Comparison of ENCODE assay signal across 8 cellular contexts in genomic region chr2:178109813-178110212, GRCh38. TPM values are rescaled to one million over a fixed set of nuclear protein-coding genes. Genes with fewer than 3 reads are reported as not detected.
DNase-seq lines count a peak whose midpoint lies in the region; ATAC-seq, FAIRE-seq and TF ChIP-seq lines count a peak whose summit lies in the region.

No MANE protein-coding gene starts in this region.

- DNase-seq in H54 (ENCODE audit: insufficient read length, low spot score) (peak; percentile 20), NCI-H446 (lab: John Stamatoyannopoulos, UW) (peak; percentile 39 to 73), T47D (ENCODE audit: low read depth in 1 of 2, low spot score in 1 of 2) (peak; percentile 40 to 51), lung microvascular endothelial cell (ENCODE audit: low read depth in 2 of 2) (peak; percentile 59 to 69)
- no peak for DNase-seq in activated CD4-positive, alpha-beta T cell treated with anti-CD3 and anti-CD28 coated beads, Interleukin-2, amount 50 U/mL, for 4 hours

- peak; percentile 75 for TF ChIP-seq CTCF in C4-2B (conservative IDR thresholded peaks at IDR 0.05)

- no peak overlapping the region for H3K27ac ChIP-seq in C4-2B

- in situ Hi-C loops in T47D (cut with HindIII; ENCODE audit: low pct_unique_long_range_greater_than_20kb, low sequenced_read_pairs) = no loop called here

- ATAC-seq in GM18519 (IDR thresholded peaks at IDR 0.05; ENCODE audit: low FRiP score, unreplicated experiment) (no peak), HG03095 (IDR thresholded peaks at IDR 0.05; ENCODE audit: unreplicated experiment) (no peak)

- no peak for TF ChIP-seq POLR2A in H54 (IDR thresholded peaks at IDR 0.05; ENCODE audit: low read depth, low read length)

- FAIRE-seq in H54 (lab: Jason Lieb, UNC) = peak; percentile 93

RNA-seq across cellular contexts. Expression of gene RBM45, which starts 2.4 kb away (rescaled TPM):
- total RNA-seq in lung microvascular endothelial cell = 15.9 and 20.6 TPM in 2 replicates

RNA-seq across cellular contexts. Expression of gene PDE11A, which starts 37.2 kb away (rescaled TPM):
- under 0.01 TPM in 1 of 2 replicates, not detected in the other for total RNA-seq in lung microvascular endothelial cell

Comparison
In these comparisons a context has a peak if more than half of its experiments do, and no peak if none do; other contexts are left out.
1. DNase-seq: peak in H54 (single experiment), NCI-H446 (2 of 2), T47D (2 of 2) and lung microvascular endothelial cell (2 of 2); none in activated CD4-positive, alpha-beta T cell treated with anti-CD3 and anti-CD28 coated beads, Interleukin-2, amount 50 U/mL, for 4 hours (0 of 2).